ENCODE assay signal across 8 cellular contexts in the genomic region with DNA sequence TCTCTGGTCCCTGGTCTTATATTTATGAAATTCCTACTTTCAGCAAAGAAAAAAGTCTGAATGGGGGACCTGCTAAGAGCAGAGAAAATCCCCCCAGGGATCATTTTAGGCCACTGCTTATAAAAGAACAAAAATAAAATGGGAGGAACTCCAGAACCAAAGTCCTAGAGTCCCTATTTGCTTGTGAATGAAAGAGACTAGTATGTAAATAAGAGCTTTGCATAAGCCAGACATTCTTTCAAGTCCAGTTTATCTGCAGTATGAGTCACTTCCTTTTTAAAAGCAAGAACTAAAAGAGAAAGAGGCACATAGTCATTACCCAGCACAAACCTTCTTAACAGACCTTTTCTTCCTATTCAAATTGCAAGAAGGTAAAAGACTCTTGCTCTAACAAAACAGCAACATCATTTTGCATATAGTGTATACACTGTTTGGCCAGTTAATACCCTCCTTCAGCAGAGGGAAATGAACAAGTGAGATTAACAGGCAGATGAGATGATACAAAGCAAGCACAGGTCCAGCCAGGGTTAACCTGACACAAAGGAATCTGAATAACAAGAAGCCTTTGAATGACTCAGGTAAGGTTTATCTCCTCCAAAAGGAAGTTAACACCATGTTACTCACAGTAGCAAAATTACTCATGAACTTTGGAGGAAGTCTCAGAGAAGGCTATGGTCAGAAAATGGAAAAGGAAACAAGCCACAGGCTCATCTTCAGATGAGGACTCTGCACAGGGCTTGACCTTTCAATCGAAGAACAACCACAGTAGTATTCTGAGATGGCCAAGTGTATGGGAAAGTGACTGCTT.
DNase-seq lines count a peak whose midpoint lies in the region; ATAC-seq and TF ChIP-seq lines count a peak whose summit lies in the region.

No MANE protein-coding gene starts in this region.

- peak overlapping the region; percentile 67 for H3K27ac ChIP-seq in 22Rv1
- H3K27ac ChIP-seq in upper lobe of left lung, result peak overlapping the region; percentile 50 to 79 (median 66)
- no peak overlapping the region for H3K27ac ChIP-seq in gastroesophageal sphincter

- no peak overlapping the region for H3K4me3 ChIP-seq in upper lobe of left lung
- H3K4me3 ChIP-seq in gastroesophageal sphincter, result no peak overlapping the region

- peaks cover 2% of the 10 kb centered on the region for H3K36me3 Mint-ChIP-seq in activated naive CD8-positive, alpha-beta T cell treated with anti-CD3 and anti-CD28 coated beads, Interleukin-2, amount 10 ng/mL, durations not matched to agents 7 days and 5 days

- peak; percentile 58 for DNase-seq in GM13976 (ENCODE audit: low spot score)
- DNase-seq in NCI-H1048 (lab: John Stamatoyannopoulos, UW), result peak; percentile 79
- no peak for DNase-seq in activated naive CD8-positive, alpha-beta T cell treated with anti-CD3 and anti-CD28 coated beads, Interleukin-2, amount 10 ng/mL, durations not matched to agents 7 days and 5 days
- peak; percentile 23 for DNase-seq in inferior parietal cortex (ENCODE audit: extremely low spot score)
- DNase-seq in upper lobe of left lung, result no peak

- ATAC-seq in HG02759 (IDR thresholded peaks at IDR 0.05; ENCODE audit: unreplicated experiment) (peak; percentile 90), upper lobe of left lung (ENCODE audit: low FRiP score in 2 of 2) (peak; percentile 76 to 88), gastroesophageal sphincter (no peak)
- ATAC-seq in activated naive CD8-positive, alpha-beta T cell treated with anti-CD3 and anti-CD28 coated beads, Interleukin-2, amount 10 ng/mL, durations not matched to agents 7 days and 5 days (ENCODE audit: low read depth), result peak; percentile 91

- in situ Hi-C loops in GM13976 (cut with MboI; ENCODE audit: low sequenced_read_pairs, unreplicated experiment), result no loop called here

- H3K9me3 Mint-ChIP-seq in activated naive CD8-positive, alpha-beta T cell treated with anti-CD3 and anti-CD28 coated beads, Interleukin-2, amount 10 ng/mL, durations not matched to agents 7 days and 5 days, result peaks cover 1% of the 10 kb centered on the region

- H3K9me3 ChIP-seq in upper lobe of left lung (no peaks in the 10 kb centered on the region), gastroesophageal sphincter (no peaks in the 10 kb centered on the region)

- H3K27me3 ChIP-seq in upper lobe of left lung, result no peaks in the 10 kb centered on the region
- no peaks in the 10 kb centered on the region for H3K27me3 ChIP-seq in gastroesophageal sphincter

- H3K4me1 ChIP-seq in upper lobe of left lung (peaks cover 12 to 16% (median 14%) of the 10 kb centered on the region in 4 donors), gastroesophageal sphincter (peaks cover 0 to 6% (median 0%) of the 10 kb centered on the region in 3 donors)

- peak overlapping the region; percentile 66 for H3K4me3 Mint-ChIP-seq in activated naive CD8-positive, alpha-beta T cell treated with anti-CD3 and anti-CD28 coated beads, Interleukin-2, amount 10 ng/mL, durations not matched to agents 7 days and 5 days

- peaks cover 20% of the 10 kb centered on the region for H3K4me1 Mint-ChIP-seq in activated naive CD8-positive, alpha-beta T cell treated with anti-CD3 and anti-CD28 coated beads, Interleukin-2, amount 10 ng/mL, durations not matched to agents 7 days and 5 days

- TF ChIP-seq POLR2A in upper lobe of left lung (IDR thresholded peaks at IDR 0.05), result no peak
- no peak for TF ChIP-seq POLR2A in gastroesophageal sphincter (IDR thresholded peaks at IDR 0.05)

- peak overlapping the region; percentile 94 for H3K27ac Mint-ChIP-seq in activated naive CD8-positive, alpha-beta T cell treated with anti-CD3 and anti-CD28 coated beads, Interleukin-2, amount 10 ng/mL, durations not matched to agents 7 days and 5 days

- POLR2A ChIA-PET in activated naive CD8-positive, alpha-beta T cell treated with anti-CD3 and anti-CD28 coated beads, Interleukin-2, amount 10 ng/mL, durations not matched to agents 7 days and 5 days (lab: Charles Lee), result interaction anchor here (0.7 to 1.5 kb wide), 7 partner anchors 10 to 87 kb away, joined by 3 to 10 read pairs (median 4); a partner anchor contains a TSS

- H3K36me3 ChIP-seq in upper lobe of left lung, result no peaks in the 10 kb centered on the region
- no peaks in the 10 kb centered on the region for H3K36me3 ChIP-seq in gastroesophageal sphincter

- no peak for TF ChIP-seq CTCF in 22Rv1 (IDR thresholded peaks at IDR 0.05)
- no peak for TF ChIP-seq CTCF in GM13976 (IDR thresholded peaks at IDR 0.05; ENCODE audit: borderline replicate concordance, control extremely low read depth, extremely low read depth, insufficient read depth, missing control alignments)
- TF ChIP-seq CTCF in upper lobe of left lung (IDR thresholded peaks at IDR 0.05), result no peak
- TF ChIP-seq CTCF in gastroesophageal sphincter (IDR thresholded peaks at IDR 0.05), result no peak

- 33 to 52% methylated on average over 1 of the region's 1 CpG for WGBS in upper lobe of left lung, 2 donors
- WGBS in gastroesophageal sphincter (ENCODE audit: low coverage in 1 of 2), 2 donors, result 14% methylated on average over 1 of the region's 1 CpG; no CpG with 5 or more reads in 1 of the 2 donors

- H3K27me3 Mint-ChIP-seq in activated naive CD8-positive, alpha-beta T cell treated with anti-CD3 and anti-CD28 coated beads, Interleukin-2, amount 10 ng/mL, durations not matched to agents 7 days and 5 days, result no peaks in the 10 kb centered on the region

- peak in 1 of 4 donors; percentile 29 for TF ChIP-seq EP300 in upper lobe of left lung (IDR thresholded peaks at IDR 0.05)
- TF ChIP-seq EP300 in gastroesophageal sphincter (IDR thresholded peaks at IDR 0.05), result no peak

Comparison
In these comparisons a context has a peak if more than half of its experiments do, and no peak if none do; other contexts are left out.
1. H3K27ac ChIP-seq: peak in 22Rv1 (single experiment) and upper lobe of left lung (4 of 4); none in gastroesophageal sphincter (0 of 4).
2. DNase-seq: peak in GM13976 (single experiment), NCI-H1048 (single experiment) and inferior parietal cortex (single experiment); none in activated naive CD8-positive, alpha-beta T cell treated with anti-CD3 and anti-CD28 coated beads, Interleukin-2, amount 10 ng/mL, durations not matched to agents 7 days and 5 days (single experiment) and upper lobe of left lung (0 of 2).